18 cellular contexts compared by ENCODE assay signal in genomic region chr12:46358325-46358700, GRCh38. TPM values are rescaled to one million over a fixed set of nuclear protein-coding genes. Genes with fewer than 3 reads are reported as not detected.
DNase-seq lines count a peak whose midpoint lies in the region; ATAC-seq, FAIRE-seq and TF ChIP-seq lines count a peak whose summit lies in the region.
"Had no signal": no experiment of that assay in that cellular context is flagged by ENCODE, and none has a peak within 500 bp of the region (broad histone marks: within the 10 kb centered on the region; RNA-seq: fewer than 3 reads in every experiment).

No MANE protein-coding gene starts in this region.

- H3K4me2 ChIP-seq in neural progenitor cell: no peak overlapping the region

- peaks cover 39% of the 10 kb centered on the region for H3K4me1 ChIP-seq in adipocyte (ENCODE audit: control insufficient read depth, insufficient read depth, low read length)
- no peaks in the 10 kb centered on the region for H3K4me1 ChIP-seq in neural progenitor cell
- H3K4me1 ChIP-seq in lower lobe of right lung: peaks cover 16% of the 10 kb centered on the region
- H3K4me1 ChIP-seq: Peyer's patch had no signal

- no peaks in the 10 kb centered on the region for H3K27me3 Mint-ChIP-seq in CD4-positive, alpha-beta T cell
- no peaks in the 10 kb centered on the region for H3K27me3 Mint-ChIP-seq in neural progenitor cell (ENCODE audit: insufficient read depth, low read depth)

- H3F3A ChIP-seq in neural progenitor cell (ENCODE audit: low read depth): peaks cover 65% of the 10 kb centered on the region

- no peaks in the 10 kb centered on the region for H3K27me3 ChIP-seq in CD4-positive, alpha-beta T cell (ENCODE audit: control insufficient read depth, insufficient read depth, low read length)
- no peaks in the 10 kb centered on the region for H3K27me3 ChIP-seq in adipocyte (replicated peaks; ENCODE audit: control insufficient read depth, insufficient read depth, low read length)
- no peaks in the 10 kb centered on the region for H3K27me3 ChIP-seq in neural progenitor cell
- H3K27me3 ChIP-seq in lower lobe of right lung (ENCODE audit: low read depth): no peaks in the 10 kb centered on the region
- H3K27me3 ChIP-seq: Peyer's patch had no signal

- no peak for TF ChIP-seq POLR2A in H54 (IDR thresholded peaks at IDR 0.05; ENCODE audit: low read depth, low read length)

- peaks cover 59% of the 10 kb centered on the region for H4K20me1 ChIP-seq in neural progenitor cell (ENCODE audit: low read depth)

- CTCF ChIA-PET in CD4-positive, alpha-beta T cell (lab: Charles Lee): no interaction called here

- DNase-seq in CD4-positive, alpha-beta T cell: no peak
- DNase-seq in H54 (ENCODE audit: insufficient read length, low spot score) (no peak), adipocyte (ENCODE audit: low read depth) (no peak), neural progenitor cell (ENCODE audit: low spot score) (no peak), lower lobe of right lung (no peak)
- no peak for DNase-seq in activated CD8-positive, alpha-beta memory T cell treated with anti-CD3 and anti-CD28 coated beads, Interleukin-2, amount 50 U/mL, for 48 hours
- DNase-seq: Calu3, DMS79 treated with DMSO at 0.1 percent for 48 hours, GF-D8, GOT3, KBM-7, NCI-H1092, Peyer's patch, SIG-M5 had no signal

- no peaks in the 10 kb centered on the region for H3K79me2 ChIP-seq in neural progenitor cell (ENCODE audit: low read depth)

- H3K9me3 Mint-ChIP-seq in CD4-positive, alpha-beta T cell: no peaks in the 10 kb centered on the region
- no peaks in the 10 kb centered on the region for H3K9me3 Mint-ChIP-seq in neural progenitor cell

- H2AFZ ChIP-seq in neural progenitor cell (replicated peaks): no peak overlapping the region

- no peak overlapping the region for H3K4me3 Mint-ChIP-seq in CD4-positive, alpha-beta T cell
- no peak overlapping the region for H3K4me3 Mint-ChIP-seq in neural progenitor cell

- no peak for ATAC-seq in CD4-positive, alpha-beta T cell (ENCODE audit: poor library complexity)
- ATAC-seq in GM21723 (IDR thresholded peaks at IDR 0.05; ENCODE audit: unreplicated experiment) (no peak), esophagus mucosa (no peak), lower lobe of right lung (no peak)

- TF ChIP-seq CTCF in CD4-positive, alpha-beta T cell (IDR thresholded peaks at IDR 0.05): no peak
- TF ChIP-seq CTCF in neural progenitor cell (IDR thresholded peaks at IDR 0.05) (no peak), lower lobe of right lung (IDR thresholded peaks at IDR 0.05) (no peak)

- peaks cover 54% of the 10 kb centered on the region for H3K36me3 Mint-ChIP-seq in CD4-positive, alpha-beta T cell (ENCODE audit: low read depth)
- H3K36me3 Mint-ChIP-seq in neural progenitor cell: peaks cover 37% of the 10 kb centered on the region

- H3K9me3 ChIP-seq in CD4-positive, alpha-beta T cell (ENCODE audit: control insufficient read depth, low read length): no peaks in the 10 kb centered on the region
- no peaks in the 10 kb centered on the region for H3K9me3 ChIP-seq in adipocyte (ENCODE audit: control insufficient read depth, low read length)
- no peaks in the 10 kb centered on the region for H3K9me3 ChIP-seq in neural progenitor cell (ENCODE audit: low read depth)
- H3K9me3 ChIP-seq in lower lobe of right lung: no peaks in the 10 kb centered on the region
- H3K9me3 ChIP-seq: Peyer's patch had no signal

- H3K4me3 ChIP-seq in adipocyte (ENCODE audit: low read length) (no peak overlapping the region), neural progenitor cell (no peak overlapping the region), lower lobe of right lung (no peak overlapping the region)
- H3K4me3 ChIP-seq: Peyer's patch had no signal

- POLR2A ChIA-PET in CD4-positive, alpha-beta T cell (lab: Charles Lee): interaction anchor here (1.2 to 3.5 kb wide), 3 partner anchors 9 to 14 kb away, joined by 5 to 19 read pairs (median 18); partner anchors contain the start of gene SLC38A2

- H3K9ac ChIP-seq in adipocyte (ENCODE audit: low read length) (peak overlapping the region; percentile 62), neural progenitor cell (no peak overlapping the region)

- peak; percentile 55 for FAIRE-seq in H54 (lab: Jason Lieb, UNC)

- H3K27ac ChIP-seq in CD4-positive, alpha-beta T cell (ENCODE audit: low read depth, low read length): no peak overlapping the region
- H3K27ac ChIP-seq in neural progenitor cell (peak overlapping the region; percentile 57), lower lobe of right lung (no peak overlapping the region)
- H3K27ac ChIP-seq: C4-2B, HL-60, Peyer's patch had no signal

- peaks cover 50% of the 10 kb centered on the region for H3K36me3 ChIP-seq in adipocyte (ENCODE audit: control insufficient read depth, insufficient read depth, low read length, severe bottlenecking)
- peaks cover 38% of the 10 kb centered on the region for H3K36me3 ChIP-seq in neural progenitor cell
- H3K36me3 ChIP-seq in lower lobe of right lung: peaks cover 49% of the 10 kb centered on the region

- intact Hi-C loops in CD4-positive, alpha-beta T cell (cut with DNase I, micrococcal nuclease): no loop called here
- intact Hi-C loops in lower lobe of right lung (cut with DNase I): no loop called here

- peak overlapping the region; percentile 75 for H3K27ac Mint-ChIP-seq in CD4-positive, alpha-beta T cell
- no peak overlapping the region for H3K27ac Mint-ChIP-seq in neural progenitor cell

- peaks cover 48% of the 10 kb centered on the region for H3K4me1 Mint-ChIP-seq in CD4-positive, alpha-beta T cell (ENCODE audit: low read depth)
- no peaks in the 10 kb centered on the region for H3K4me1 Mint-ChIP-seq in neural progenitor cell

RNA-seq across cellular contexts. Expression of gene SLC38A2, which starts 14.3 kb away (rescaled TPM):
- 100 to 1,000 TPM; 213 to 222 TPM for total RNA-seq in CD4-positive, alpha-beta T cell
- total RNA-seq in neural progenitor cell (ENCODE audit: low replicate concordance) (259 and 348 TPM in 2 replicates), esophagus mucosa (245 TPM), lower lobe of right lung (284 TPM)
